In the genomic region with DNA sequence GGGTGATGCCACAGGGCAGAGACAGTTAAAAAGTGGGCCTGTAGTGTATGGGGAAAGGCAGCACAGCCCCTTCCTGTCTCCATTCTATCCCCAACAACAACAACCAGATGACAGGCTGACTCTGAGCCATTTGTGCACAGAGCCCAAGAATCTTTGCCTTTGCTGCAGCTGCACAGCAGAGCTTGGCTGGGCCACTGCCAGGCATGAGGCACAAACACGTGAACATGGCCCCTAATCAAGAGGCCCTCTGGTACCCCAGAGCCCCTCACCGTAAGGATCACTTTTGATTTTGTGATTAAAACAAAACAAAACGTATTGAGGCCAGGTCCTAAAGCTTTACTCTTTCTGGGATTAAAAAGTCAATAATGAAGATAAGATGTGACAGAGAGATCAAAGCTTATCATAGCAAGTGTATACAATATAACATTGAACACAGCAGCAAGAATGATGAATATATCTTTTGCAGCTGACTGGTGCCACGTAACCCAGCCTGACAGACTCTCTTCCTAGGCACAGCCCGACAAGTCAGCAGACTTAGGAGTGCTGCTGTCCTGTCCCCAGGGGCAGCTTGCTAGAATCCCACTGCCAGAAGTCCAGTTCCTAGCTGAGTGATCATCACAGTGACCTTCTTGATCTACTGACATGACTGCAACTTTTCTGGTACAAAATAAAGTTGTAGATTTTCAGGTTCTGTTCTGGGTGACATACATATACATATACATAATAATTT, we compare ENCODE assay signal across 25 cellular contexts.
A peak's percentile ranks its signal among the peaks of the same experiment; 100 is the strongest.
DNase-seq lines count a peak whose midpoint lies in the region; ATAC-seq and TF ChIP-seq lines count a peak whose summit lies in the region.
"Had no signal": no experiment of that assay in that cellular context is flagged by ENCODE, and none has a peak within 500 bp of the region (broad histone marks: within the 10 kb centered on the region; RNA-seq: fewer than 3 reads in every experiment).

No MANE protein-coding gene starts in this region.

- DNase-seq in BE2C, result peak; percentile 66
- DNase-seq in anterior cingulate cortex (lab: John Stamatoyannopoulos, UW), result peak in 46 of 58 donors; percentile 7 to 68 (median 30)
- peak in 3 of 5 donors; percentile 21 to 51 (median 23) for DNase-seq in heart left ventricle
- peak; percentile 31 to 93 (median 62) for DNase-seq in posterior cingulate gyrus
- no peak for DNase-seq in NCI-H1436 (lab: John Stamatoyannopoulos, UW)
- DNase-seq in SIG-M5 (lab: John Stamatoyannopoulos, UW), result no peak
- no peak for DNase-seq in RPMI8226
- DNase-seq: activated CD4-positive, CD25-positive, alpha-beta regulatory T cell treated with anti-CD3 and anti-CD28 coated beads, Interleukin-2, amount 50 U/mL, for 72 hours; activated naive CD4-positive, alpha-beta T cell treated with anti-CD3 and anti-CD28 coated beads, Interleukin-2, amount 50 U/mL, for 16 hours; activated T-cell treated with anti-CD3 and anti-CD28 coated beads, Interleukin-2, amount 50 U/mL, for 24 hours; colonic mucosa; kidney; mammary epithelial cell; natural killer cell; NCI-H1105; NCI-H526; ovary; small intestine; stimulated activated CD4-positive, alpha-beta T cell treated with anti-CD3 and anti-CD28 coated beads, Interleukin-2, amount 100 ng/mL, for 48 hours; stimulated activated naive CD8-positive, alpha-beta T cell treated with anti-CD3 and anti-CD28 coated beads, Interleukin-15, Interleukin-2, amounts not matched to agents 100 U/mL and 50 U/mL, for 24 hours; SW 1271 had no signal

- H3K4me3 ChIP-seq in BE2C (ENCODE audit: low read depth, low read length), result no peak overlapping the region
- H3K4me3 ChIP-seq in heart left ventricle, result no peak overlapping the region
- H3K4me3 ChIP-seq: A549, BLaER1, colonic mucosa, ovary had no signal

- no peaks in the 10 kb centered on the region for H3K36me3 ChIP-seq in BE2C
- peaks cover 0 to 2% (median 0%) of the 10 kb centered on the region in 9 donors for H3K36me3 ChIP-seq in heart left ventricle
- H3K36me3 ChIP-seq: colonic mucosa, ovary had no signal

- H3K9me3 ChIP-seq in BE2C (no peaks in the 10 kb centered on the region), heart left ventricle (no peaks in the 10 kb centered on the region)
- H3K9me3 ChIP-seq: A549, BLaER1, colonic mucosa, ovary had no signal

- no peaks in the 10 kb centered on the region for H3K27me3 ChIP-seq in BE2C
- H3K27me3 ChIP-seq in heart left ventricle, result no peaks in the 10 kb centered on the region
- H3K27me3 ChIP-seq: BLaER1, colonic mucosa, ovary had no signal

- ATAC-seq in heart left ventricle (peak in 3 of 4 donors; percentile 41 to 68 (median 44)), HG03280 (IDR thresholded peaks at IDR 0.05; ENCODE audit: unreplicated experiment) (no peak)
- ATAC-seq: A549; natural killer cell; stimulated activated naive CD8-positive, alpha-beta T cell treated with anti-CD3 and anti-CD28 coated beads, Interleukin-15, Interleukin-2, amounts not matched to agents 100 U/mL and 50 U/mL, for 24 hours had no signal

- H3K27ac ChIP-seq in heart left ventricle, result peak overlapping the region in 1 of 12 donors; percentile 50
- H3K27ac ChIP-seq: A549, BLaER1, colonic mucosa, ovary, RWPE1 had no signal

- no peak for TF ChIP-seq POLR2A in heart left ventricle (IDR thresholded peaks at IDR 0.05)

- H3K4me1 ChIP-seq in BE2C, result peaks cover 4% of the 10 kb centered on the region
- H3K4me1 ChIP-seq in heart left ventricle, result peaks cover 0 to 11% (median 6%) of the 10 kb centered on the region in 12 donors
- H3K4me1 ChIP-seq: A549, BLaER1, colonic mucosa had no signal

- whole genome bisulfite sequencing in heart left ventricle, 4 donors, result 38 to 46% (median 42%) methylated on average over 5 of the region's 5 CpGs

- no peak for TF ChIP-seq CTCF in BE2C (IDR thresholded peaks at IDR 0.05; ENCODE audit: low read depth, low read length)
- TF ChIP-seq CTCF in heart left ventricle (IDR thresholded peaks at IDR 0.05), result no peak

- intact Hi-C loops in heart left ventricle (cut with DNase I) (no loop called here), posterior cingulate gyrus (cut with DNase I) (no loop called here)

Comparison
In these comparisons a context has a peak if more than half of its experiments do, and no peak if none do; other contexts are left out.
1. DNase-seq: peak in BE2C (single experiment), anterior cingulate cortex (46 of 58), heart left ventricle (3 of 5) and posterior cingulate gyrus (10 of 10); none in NCI-H1436 (single experiment), SIG-M5 (single experiment) and RPMI8226 (single experiment).